12 cellular contexts compared by ENCODE assay signal in the genomic region with DNA sequence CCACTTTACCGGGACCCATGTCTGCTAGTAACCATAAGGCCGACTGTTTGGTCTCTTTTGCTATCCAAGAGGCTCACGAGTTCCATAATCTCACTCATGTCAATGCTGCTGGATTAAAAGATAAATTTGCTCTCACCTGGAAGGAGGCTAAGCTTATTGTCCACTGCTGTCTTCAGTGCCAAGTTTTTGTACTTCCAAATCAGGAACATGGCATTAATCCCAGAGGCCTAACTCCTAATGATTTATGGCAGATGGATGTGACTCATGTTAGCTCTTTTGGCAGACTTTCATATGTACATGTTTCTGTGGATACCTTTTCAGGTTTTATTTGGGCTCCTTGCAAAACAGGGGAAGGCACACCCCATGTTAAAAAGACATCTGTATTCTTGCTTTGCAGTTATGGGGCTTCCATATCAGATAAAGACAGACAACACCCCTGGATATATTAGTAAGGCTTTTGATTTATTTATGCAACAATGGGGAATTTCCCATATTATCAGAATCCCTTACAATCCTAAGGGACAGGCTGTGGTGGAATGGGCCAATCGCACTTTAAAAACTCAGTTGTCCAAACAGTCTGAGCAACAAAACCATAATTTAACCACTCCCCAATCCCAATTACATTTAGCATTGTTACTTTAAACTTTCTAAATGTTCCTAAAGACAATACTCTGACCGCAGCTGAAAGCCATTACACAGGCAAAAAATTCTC.
DNase-seq lines count a peak whose midpoint lies in the region; FAIRE-seq and TF ChIP-seq lines count a peak whose summit lies in the region.
"Had no signal": no experiment of that assay in that cellular context is flagged by ENCODE, and none has a peak within 500 bp of the region (broad histone marks: within the 10 kb centered on the region; RNA-seq: fewer than 3 reads in every experiment).

No MANE protein-coding gene starts in this region.

- no peak for TF ChIP-seq POLR2A in thyroid gland (IDR thresholded peaks at IDR 0.05)

- intact Hi-C loops in thyroid gland (cut with DNase I) = no loop called here

- TF ChIP-seq CTCF in foreskin fibroblast (IDR thresholded peaks at IDR 0.05; ENCODE audit: low read depth, low read length) = no peak
- no peak for TF ChIP-seq CTCF in thyroid gland (IDR thresholded peaks at IDR 0.05)
- no peak for TF ChIP-seq CTCF in GM13977 (IDR thresholded peaks at IDR 0.05; ENCODE audit: extremely low read depth, insufficient read depth, missing control alignments)

- H3K4me1 ChIP-seq in thyroid gland = no peaks in the 10 kb centered on the region

- in situ Hi-C loops in ACHN (cut with HindIII; ENCODE audit: low pct_ligation_motif_present, low pct_unique_long_range_greater_than_20kb, low sequenced_read_pairs) (no loop called here), GM13977 (cut with MboI; ENCODE audit: low pct_unique_long_range_greater_than_20kb, low sequenced_read_pairs, unreplicated experiment) (no loop called here)

- 68 to 80% methylated on average over 5 of the region's 5 CpGs for WGBS in thyroid gland, 2 donors

- no peak overlapping the region for H3K27ac ChIP-seq in thyroid gland
- H3K27ac ChIP-seq: HL-60 had no signal

- no peaks in the 10 kb centered on the region for H3K27me3 ChIP-seq in thyroid gland

- no peaks in the 10 kb centered on the region for H3K9me3 ChIP-seq in thyroid gland

- no peak overlapping the region for H3K4me3 ChIP-seq in foreskin fibroblast (ENCODE audit: low read depth in 1 of 2, low read length in 2 of 2)
- H3K4me3 ChIP-seq in thyroid gland (replicated peaks in 1 of 3) = no peak overlapping the region
- H3K4me3 ChIP-seq: lung, smooth muscle cell had no signal

- no peak for FAIRE-seq in HTR-8/SVneo (lab: Jason Lieb, UNC)
- FAIRE-seq: endometrium had no signal

- H3K36me3 ChIP-seq in thyroid gland = no peaks in the 10 kb centered on the region

- DNase-seq in ACHN (peak; percentile 71), HTR-8/SVneo (ENCODE audit: insufficient read length, low spot score) (peak; percentile 12), SW480 (ENCODE audit: low spot score) (peak; percentile 48), foreskin fibroblast (peak; percentile 51 to 75), foreskin melanocyte (no peak), thyroid gland (no peak), GM13977 (ENCODE audit: low spot score) (no peak), NCI-H2227 treated with DMSO at 0.1 percent for 48 hours (lab: John Stamatoyannopoulos, UW) (no peak)

Comparison
In these comparisons a context has a peak if more than half of its experiments do, and no peak if none do; other contexts are left out.
1. DNase-seq: peak in ACHN (single experiment), HTR-8/SVneo (single experiment), SW480 (single experiment) and foreskin fibroblast (2 of 2); none in foreskin melanocyte (single experiment), thyroid gland (0 of 2), GM13977 (single experiment) and NCI-H2227 treated with DMSO at 0.1 percent for 48 hours (single experiment).